8 cellular contexts compared by ENCODE assay signal in the genomic region with DNA sequence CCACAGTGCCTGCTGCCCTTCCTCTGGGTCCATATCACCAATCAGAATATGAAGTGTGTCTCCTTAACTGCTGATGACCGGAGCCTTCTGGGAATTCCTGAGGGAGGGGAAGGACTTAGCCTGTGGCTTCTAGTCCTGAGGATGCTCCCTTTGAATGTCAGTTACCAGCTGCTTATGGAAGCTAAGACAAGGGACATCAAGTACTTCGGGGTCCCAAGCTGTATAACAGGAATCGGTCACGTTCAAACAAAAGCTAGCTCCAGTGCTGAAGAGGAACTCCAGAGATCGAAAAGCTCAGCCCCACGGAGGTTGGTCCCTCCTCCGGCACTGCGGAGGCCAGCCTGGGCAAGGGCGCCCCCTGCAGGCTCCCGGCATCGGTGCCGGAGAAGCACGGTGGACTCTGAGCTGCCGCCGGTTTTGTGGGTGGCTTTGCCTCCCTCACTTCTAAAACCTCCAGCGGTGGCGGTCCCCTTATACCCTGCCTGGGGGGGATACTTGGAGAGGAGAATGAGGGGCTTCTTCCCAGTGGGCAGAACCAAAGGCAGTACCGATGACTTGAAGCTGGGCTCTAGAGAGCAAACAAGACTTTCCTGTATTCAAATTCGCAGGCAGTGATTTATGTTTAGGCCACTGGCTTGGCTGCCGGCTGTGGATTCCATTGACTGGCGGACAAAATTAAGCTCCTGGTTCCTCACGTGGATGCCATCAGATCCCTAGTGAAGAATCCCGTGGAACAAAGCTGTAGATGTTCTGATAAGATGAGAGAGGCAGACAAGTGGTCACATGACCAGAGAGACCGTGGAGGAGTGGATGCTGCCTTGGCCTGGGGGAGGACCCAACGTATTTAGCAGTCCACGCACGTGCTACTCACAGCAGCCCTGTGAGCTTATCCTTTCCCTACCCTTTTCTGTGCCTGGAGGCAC. TPM values are rescaled to one million over a fixed set of nuclear protein-coding genes. Genes with fewer than 3 reads are reported as not detected.
DNase-seq lines count a peak whose midpoint lies in the region; ATAC-seq, FAIRE-seq and TF ChIP-seq lines count a peak whose summit lies in the region.

No MANE protein-coding gene starts in this region.

- H3K79me2 ChIP-seq in ACC112 (ENCODE audit: control insufficient read depth, insufficient read depth, low read length, unreplicated experiment) (no peaks in the 10 kb centered on the region), HepG2 (ENCODE audit: insufficient read depth, low read length) (no peaks in the 10 kb centered on the region)

- H4K20me1 ChIP-seq in HepG2 (ENCODE audit: insufficient read depth, low read length): no peaks in the 10 kb centered on the region

- H3K27ac ChIP-seq in ACC112 (ENCODE audit: low read depth, low read length): 0 out of 2 replicates have a peak overlapping the region, but pooled peaks have one; percentile 12
- H3K27ac ChIP-seq in HepG2 (ENCODE audit: extremely low read length, insufficient read depth, low read length): no peak overlapping the region

- H3K36me3 ChIP-seq in ACC112 (ENCODE audit: insufficient read depth, low read length) (no peaks in the 10 kb centered on the region), HepG2 (replicated peaks in 1 of 2; ENCODE audit: control insufficient read depth in 1 of 2, insufficient read depth in 2 of 2, low read length in 2 of 2) (no peaks in the 10 kb centered on the region)

- TF ChIP-seq EP300 in HepG2 (IDR thresholded peaks at IDR 0.05; ENCODE audit: low read depth in 2 of 2, low read length in 2 of 2): no peak
- 0 out of 2 replicates have a peak, but pooled peaks have one; percentile 30 for TF ChIP-seq EP300 in HepG2 (CRISPR knock-in tag; IDR thresholded peaks at IDR 0.05; ENCODE audit: borderline replicate concordance)

- POLR2A ChIA-PET in HepG2 (lab: Yijun Ruan, JAX): interaction anchor here (0.6 to 2.3 kb wide), 4 partner anchors 11 to 296 kb away, joined by 3 to 23 read pairs (median 3); a partner anchor contains a TSS

- H2AFZ ChIP-seq in ACC112 (ENCODE audit: low read length, unreplicated experiment) (peak overlapping the region; percentile 99), HepG2 (ENCODE audit: low read length) (peak overlapping the region; percentile 67)

- 0 out of 2 replicates have a peak overlapping the region, but pooled peaks have one; percentile 10 for H3K9ac ChIP-seq in HepG2 (ENCODE audit: insufficient read depth, low read depth, low read length)

- TF ChIP-seq CTCF in HepG2 (CRISPR knock-in tag; IDR thresholded peaks at IDR 0.05): peak; percentile 98

- H3K4me3 ChIP-seq in ACC112 (ENCODE audit: low read depth, low read length) (peak overlapping the region; percentile 90), HepG2 (replicated peaks in 1 of 3; ENCODE audit: insufficient read depth in 1 of 3, low read depth in 2 of 3, low read length in 3 of 3) (peak overlapping the region; percentile 41 to 61 (median 41))

- peak; percentile 92 for TF ChIP-seq RAD21 in HepG2 (CRISPR knock-in tag; IDR thresholded peaks at IDR 0.05)

- peak; percentile 53 to 79 for DNase-seq in NCI-H524 (lab: John Stamatoyannopoulos, UW)
- DNase-seq in activated CD4-positive, alpha-beta T cell treated with anti-CD3 and anti-CD28 coated beads, Interleukin-2, amount 50 U/mL, for 1 hour: peak; percentile 85
- DNase-seq in cortex of kidney (lab: John Stamatoyannopoulos, UW): peak; percentile 21
- peak; percentile 48 for DNase-seq in HepG2 (ENCODE audit: low spot score)
- DNase-seq in stimulated activated CD4-positive, alpha-beta T cell treated with anti-CD3 and anti-CD28 coated beads, Interleukin-2, amount 100 ng/mL, for 24 hours: peak; percentile 92 to 93

- FAIRE-seq in HepG2 (lab: Jason Lieb, UNC): peak; percentile 79

- no TSS peak for BruUV-seq in HepG2 (replicated peaks; lab: Mats Ljungman, UMichigan)

- CTCF ChIA-PET in HepG2 (lab: Yijun Ruan, JAX; ENCODE audit: low intra/inter-chr PET ratio, low total read pairs): interaction anchor here (2.1 kb wide), 1 partner anchor 238 kb away, joined by 17 read pairs; no protein-coding TSS in a partner anchor

- peak; percentile 79 for ATAC-seq in GM18867 (IDR thresholded peaks at IDR 0.05; ENCODE audit: unreplicated experiment)
- peak; percentile 86 for ATAC-seq in HG03432 (IDR thresholded peaks at IDR 0.05; ENCODE audit: unreplicated experiment)
- ATAC-seq in HepG2: peak; percentile 99

- no peaks in the 10 kb centered on the region for H3K9me3 ChIP-seq in HepG2 (ENCODE audit: low read length)

- no peaks in the 10 kb centered on the region for H3K27me3 ChIP-seq in ACC112 (ENCODE audit: insufficient read depth, low read length)
- no peaks in the 10 kb centered on the region for H3K27me3 ChIP-seq in HepG2 (ENCODE audit: control insufficient read depth in 1 of 2, insufficient read depth in 2 of 2, low read length in 2 of 2)

- 2% methylated on average over 24 of the region's 27 CpGs for WGBS in HepG2 (ENCODE audit: low lambda C conversion rate)

- in situ Hi-C loops in HepG2 (cut with HindIII; ENCODE audit: extremely low pct_ligation_motif_present, low pct_unique_long_range_greater_than_20kb): loop anchor here (5.0 kb wide), 2 partner anchors 240 to 285 kb away; no protein-coding TSS in a partner anchor

- TF ChIP-seq POLR2A in HepG2 (IDR thresholded peaks at IDR 0.05; ENCODE audit: insufficient read depth in 1 of 2, low read depth in 2 of 2, low read length in 2 of 2): no peak

- intact Hi-C loops in HepG2 (cut with micrococcal nuclease; ENCODE audit: unreplicated experiment): loop anchor here (1.0 kb wide), 1 partner anchor 238 kb away; no protein-coding TSS in a partner anchor

- peak overlapping the region; percentile 98 for H3K4me2 ChIP-seq in HepG2 (ENCODE audit: low read depth, low read length)

- H3K4me1 ChIP-seq in ACC112 (ENCODE audit: control insufficient read depth, insufficient read depth, low read length, unreplicated experiment) (peaks cover 16% of the 10 kb centered on the region), HepG2 (ENCODE audit: insufficient read depth, low read length) (peaks cover 18% of the 10 kb centered on the region)

RNA-seq across cellular contexts. Expression of a gene that starts 16.2 kb away (rescaled TPM):
- total RNA-seq in HepG2 (2016; rRNA removed; fragmentation: Illumina TruSeq; extraction: Trizol): 29.3 and 39.3 TPM in 2 replicates
- total RNA-seq in HepG2 (2016; cell fraction: cytosol; rRNA removed; fragmentation: Illumina TruSeq; extraction: Trizol; ENCODE audit: low read depth): 4.9 and 5.0 TPM in 2 replicates
- 28.5 and 36.6 TPM in 2 replicates for total RNA-seq in HepG2 (2016; cell fraction: insoluble cytoplasmic fraction; rRNA removed; fragmentation: Illumina TruSeq; extraction: Trizol)
- 5.9 and 6.6 TPM in 2 replicates for total RNA-seq in HepG2 (2016; cell fraction: membrane; rRNA removed; fragmentation: Illumina TruSeq; extraction: Trizol)
- 33.6 and 38.5 TPM in 2 replicates for total RNA-seq in HepG2 (2016; cell fraction: nucleus; rRNA removed; fragmentation: Illumina TruSeq; extraction: Trizol)
- polyA plus RNA-seq in HepG2 (2011; rRNA removed): 14.8 and 17.6 TPM in 2 replicates
- polyA plus RNA-seq in HepG2 (2011; cell fraction: cytosol; rRNA removed): 6.1 and 9.3 TPM in 2 replicates
- polyA plus RNA-seq in HepG2 (2011; cell fraction: nucleus; rRNA removed): 21.6 and 22.5 TPM in 2 replicates
- 11.2 and 13.1 TPM in 2 replicates for polyA plus RNA-seq in HepG2 (2012)
- polyA plus RNA-seq in HepG2 (2016; cell fraction: cytosol; fragmentation: Illumina TruSeq; extraction: Trizol; ENCODE audit: low read depth): 0.72 and 0.75 TPM in 2 replicates
- polyA plus RNA-seq in HepG2 (2016; cell fraction: insoluble cytoplasmic fraction; fragmentation: Illumina TruSeq; extraction: Trizol; ENCODE audit: low read depth): 14.8 and 15.8 TPM in 2 replicates
- polyA plus RNA-seq in HepG2 (2016; cell fraction: membrane; fragmentation: Illumina TruSeq; extraction: Trizol; ENCODE audit: low read depth): 1.4 and 1.5 TPM in 2 replicates
- 28.2 and 31.8 TPM in 2 replicates for polyA plus RNA-seq in HepG2 (2016; cell fraction: nucleus; fragmentation: Illumina TruSeq; extraction: Trizol; ENCODE audit: insufficient read depth, low read depth)
- polyA minus RNA-seq in HepG2 (2011; rRNA and poly(A)+ RNA removed; ENCODE audit: low replicate concordance): 16.4 and 17.3 TPM in 2 replicates
- 17.6 and 20.7 TPM in 2 replicates for polyA minus RNA-seq in HepG2 (2011; cell fraction: cytosol; rRNA and poly(A)+ RNA removed)
- 50.2 and 58.7 TPM in 2 replicates for polyA minus RNA-seq in HepG2 (2011; cell fraction: nucleus; rRNA and poly(A)+ RNA removed)

Comparison
In these comparisons a context has a peak if more than half of its experiments do, and no peak if none do; other contexts are left out.
1. DNase-seq: peak in every context shown above with its lines; median percentile 92 in stimulated activated CD4-positive, alpha-beta T cell treated with anti-CD3 and anti-CD28 coated beads, Interleukin-2, amount 100 ng/mL, for 24 hours; 85 in activated CD4-positive, alpha-beta T cell treated with anti-CD3 and anti-CD28 coated beads, Interleukin-2, amount 50 U/mL, for 1 hour; 66 in NCI-H524; 48 in HepG2; 21 in cortex of kidney.